Comparison of ENCODE assay signal across 26 cellular contexts in the genomic region with DNA sequence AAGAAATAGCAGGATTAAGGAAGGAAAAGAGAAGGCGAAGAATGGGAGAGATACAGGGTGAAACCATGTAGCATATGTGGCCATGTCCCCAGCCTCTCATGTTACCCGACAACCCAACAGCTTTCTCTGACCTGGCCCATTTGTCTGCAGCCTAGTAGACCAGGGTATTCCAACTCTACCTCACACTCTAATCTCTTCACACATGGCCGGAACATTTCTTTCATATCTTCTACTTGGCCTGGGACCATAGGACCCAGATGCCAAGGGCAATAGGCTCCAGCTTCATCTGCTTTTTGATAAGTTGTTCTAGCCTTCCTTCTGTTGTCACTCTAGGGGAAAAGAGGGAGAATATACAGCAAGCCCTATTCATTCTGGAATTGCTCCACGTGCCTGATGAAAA.
"Had no signal": no experiment of that assay in that cellular context is flagged by ENCODE, and none has a peak within 500 bp of the region (broad histone marks: within the 10 kb centered on the region; RNA-seq: fewer than 3 reads in every experiment).

No MANE protein-coding gene starts in this region.

- H3K27ac Mint-ChIP-seq: dendritic cell treated with granulocyte-macrophage colony-stimulating factor and Interleukin-4, amounts not matched to agents 40 ng/mL and 50 ng/mL, for 4 days; effector memory CD8-positive, alpha-beta T cell; memory B cell; natural killer cell treated with Interleukin-12 subunit alpha and Interleukin-12 subunit beta and Interleukin-15 and Interleukin-18, amount 100 ng/mL, for 72 hours had no signal

- H3K4me1 ChIP-seq: colonic mucosa, esophagus squamous epithelium, pancreas, suprapubic skin, transverse colon, upper lobe of right lung, uterus had no signal

- DNase-seq: colonic mucosa; effector memory CD8-positive, alpha-beta T cell; erythroblast; esophagus squamous epithelium; foreskin melanocyte; left colon; pancreas; retina; stimulated activated CD4-positive, alpha-beta T cell treated with anti-CD3 and anti-CD28 coated beads, Interleukin-12 subunit alpha, Interleukin-12 subunit beta, amount 100 ng/mL, for 4 hours; stimulated activated CD4-positive, alpha-beta T cell treated with anti-CD3 and anti-CD28 coated beads, Interleukin-1b, Interleukin-23, amount 100 ng/mL, for 48 hours; stimulated activated CD4-positive, alpha-beta T cell treated with anti-CD3 and anti-CD28 coated beads, Interleukin-4, amount 100 ng/mL, for 1 hour; stimulated activated naive CD4-positive, alpha-beta T cell; transverse colon; upper lobe of right lung; uterus had no signal

- ATAC-seq: left colon, pancreas, sciatic nerve, upper lobe of right lung had no signal

- H3K27me3 ChIP-seq: colonic mucosa, esophagus squamous epithelium, hepatocyte, neutrophil, pancreas, suprapubic skin, transverse colon, upper lobe of right lung, uterus had no signal

- H3K27ac ChIP-seq: colonic mucosa, esophagus squamous epithelium, hepatocyte, neutrophil, pancreas, suprapubic skin, transverse colon, upper lobe of right lung, uterus had no signal

- H3K36me3 ChIP-seq: colonic mucosa, esophagus squamous epithelium, neutrophil, pancreas, suprapubic skin, transverse colon, upper lobe of right lung, uterus had no signal

- H3K9me3 Mint-ChIP-seq: central memory CD8-positive, alpha-beta T cell; natural killer cell treated with Interleukin-12 subunit alpha and Interleukin-12 subunit beta and Interleukin-15 and Interleukin-18, amount 100 ng/mL, for 72 hours had no signal

- H3K4me3 Mint-ChIP-seq: central memory CD8-positive, alpha-beta T cell; dendritic cell treated with granulocyte-macrophage colony-stimulating factor and Interleukin-4, amounts not matched to agents 40 ng/mL and 50 ng/mL, for 4 days; effector memory CD8-positive, alpha-beta T cell; memory B cell; natural killer cell treated with Interleukin-12 subunit alpha and Interleukin-12 subunit beta and Interleukin-15 and Interleukin-18, amount 100 ng/mL, for 72 hours; neural crest cell had no signal

- H3K4me3 ChIP-seq: colonic mucosa, esophagus squamous epithelium, hepatocyte, lung, pancreas, smooth muscle cell, suprapubic skin, transverse colon, upper lobe of right lung, uterus had no signal

- H3K9me3 ChIP-seq: colonic mucosa, esophagus squamous epithelium, neutrophil, pancreas, suprapubic skin, transverse colon, upper lobe of right lung, uterus had no signal

- H3K27me3 Mint-ChIP-seq: central memory CD8-positive, alpha-beta T cell; dendritic cell treated with granulocyte-macrophage colony-stimulating factor and Interleukin-4, amounts not matched to agents 40 ng/mL and 50 ng/mL, for 4 days; effector memory CD8-positive, alpha-beta T cell had no signal

- H3K4me1 Mint-ChIP-seq: memory B cell, neural crest cell had no signal
